In the genomic region with DNA sequence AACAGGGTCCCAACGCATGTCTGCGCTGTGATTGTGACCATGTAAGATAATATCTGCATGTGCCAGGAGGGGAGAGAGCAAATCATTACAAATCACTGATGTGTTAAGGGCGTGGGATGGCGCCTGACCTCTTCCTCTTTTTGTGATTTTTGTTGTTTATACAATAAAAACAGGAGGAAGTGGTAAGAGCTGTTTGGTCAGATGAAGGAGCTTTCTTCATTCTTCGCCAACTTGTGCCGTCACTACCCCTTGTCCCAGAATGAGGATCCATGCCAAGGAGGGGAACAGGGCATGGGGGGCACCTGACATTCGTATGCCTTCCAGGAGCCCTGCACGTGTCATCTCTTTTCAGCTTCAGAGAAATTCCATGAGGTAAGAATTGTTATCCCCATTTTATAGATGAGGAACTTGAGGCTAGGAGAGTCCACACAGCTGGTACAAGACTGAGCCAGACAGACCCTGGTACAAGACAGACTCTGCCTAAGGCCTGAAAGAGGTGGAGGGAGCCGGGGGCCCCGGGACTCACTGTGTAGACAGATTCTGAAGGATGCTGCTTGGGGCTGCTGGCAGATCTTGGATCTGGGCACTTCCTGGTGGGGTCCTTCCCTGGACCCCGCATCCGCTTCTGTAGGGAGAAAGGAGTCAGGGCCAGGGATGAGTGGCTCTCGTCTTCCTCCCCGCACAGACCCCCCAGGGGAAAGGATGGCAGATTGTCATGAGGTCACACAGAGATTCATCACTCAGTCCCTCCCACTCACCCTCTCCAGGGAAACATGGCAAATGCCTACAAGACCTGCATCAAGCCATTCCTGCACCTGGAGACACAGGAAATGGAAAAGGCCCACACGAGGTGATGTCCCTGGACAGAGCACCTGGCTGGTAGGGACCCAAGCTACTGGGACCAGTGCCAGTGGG, we compare ENCODE assay signal across 8 cellular contexts. TPM values are rescaled to one million over a fixed set of nuclear protein-coding genes. Genes with fewer than 3 reads are reported as not detected.
DNase-seq lines count a peak whose midpoint lies in the region; ATAC-seq and TF ChIP-seq lines count a peak whose summit lies in the region.

No MANE protein-coding gene starts in this region.

- H3K4me1 ChIP-seq in Peyer's patch (peaks cover 0 to 14% (median 4%) of the 10 kb centered on the region in 4 donors), heart left ventricle (peaks cover 0 to 12% (median 0%) of the 10 kb centered on the region in 12 donors), tibial artery (no peaks in the 10 kb centered on the region)

- ATAC-seq in activated CD4-positive, CD25-positive, alpha-beta regulatory T cell treated with anti-CD3 and anti-CD28 coated beads, Interleukin-2, amount 50 U/mL, for 24 hours = peak; percentile 12 to 38
- ATAC-seq in heart left ventricle = peak; percentile 46 to 80 (median 60)

- H3K27me3 ChIP-seq in Peyer's patch (no peaks in the 10 kb centered on the region), heart left ventricle (peaks cover 0 to 10% (median 0%) of the 10 kb centered on the region in 9 donors), tibial artery (peaks cover 0 to 27% of the 10 kb centered on the region in 2 donors)

- H3K27ac ChIP-seq in Peyer's patch (peak overlapping the region in 3 of 4 donors; percentile 17 to 91 (median 80)), heart left ventricle (peak overlapping the region in 6 of 12 donors; percentile 23 to 88 (median 58)), tibial artery (no peak overlapping the region)

- TF ChIP-seq CTCF in Peyer's patch (IDR thresholded peaks at IDR 0.05) (no peak), heart left ventricle (IDR thresholded peaks at IDR 0.05) (no peak), tibial artery (IDR thresholded peaks at IDR 0.05) (no peak)

- H3K36me3 ChIP-seq in Peyer's patch = no peaks in the 10 kb centered on the region
- H3K36me3 ChIP-seq in heart left ventricle = no peaks in the 10 kb centered on the region
- no peaks in the 10 kb centered on the region for H3K36me3 ChIP-seq in tibial artery

- H3K9me3 ChIP-seq in Peyer's patch = no peaks in the 10 kb centered on the region
- no peaks in the 10 kb centered on the region for H3K9me3 ChIP-seq in heart left ventricle
- H3K9me3 ChIP-seq in tibial artery = no peaks in the 10 kb centered on the region

- DNase-seq in activated CD4-positive, CD25-positive, alpha-beta regulatory T cell (lab: John Stamatoyannopoulos, UW) = no peak
- peak in 2 of 3 donors; percentile 78 to 84 for DNase-seq in Peyer's patch
- DNase-seq in heart left ventricle = peak in 4 of 5 donors; percentile 29 to 59 (median 40)
- peak; percentile 58 to 77 for DNase-seq in tibial artery
- no peak for DNase-seq in cerebellum (ENCODE audit: low spot score)
- no peak for DNase-seq in NCI-H128 (lab: John Stamatoyannopoulos, UW; ENCODE audit: unreplicated experiment)
- DNase-seq in hippocampal formation (lab: John Stamatoyannopoulos, UW) = no peak

- 67 to 80% (median 72%) methylated on average over 14 to 15 of the region's 15 CpGs for WGBS in heart left ventricle, 4 donors

- intact Hi-C loops in heart left ventricle (cut with DNase I) (no loop called here), tibial artery (cut with DNase I; ENCODE audit: low total_unique reads) (no loop called here)

- H3K4me3 ChIP-seq in Peyer's patch (peak overlapping the region in 2 of 4 donors; percentile 5 to 39), heart left ventricle (no peak overlapping the region), tibial artery (no peak overlapping the region)

- no peak for TF ChIP-seq POLR2A in Peyer's patch (IDR thresholded peaks at IDR 0.05)
- TF ChIP-seq POLR2A in heart left ventricle (IDR thresholded peaks at IDR 0.05) = no peak

RNA-seq across cellular contexts. Expression of gene NFAM1, which starts 34.6 kb away (rescaled TPM):
- total RNA-seq in Peyer's patch = 1 to 10 TPM in 2 of 4 donors, under 1 TPM in 2; 0.35 to 2.4 (median 1.0) TPM
- total RNA-seq in heart left ventricle = 10 to 100 TPM in 1 of 9 donors, 1 to 10 TPM in 6, under 1 TPM in 2; 0.33 to 13.5 (median 1.3) TPM
- under 1 TPM; 0.42 to 0.69 TPM for polyA plus RNA-seq in heart left ventricle
- 0.54 TPM for total RNA-seq in cerebellum

Comparison
In these comparisons a context has a peak if more than half of its experiments do, and no peak if none do; other contexts are left out.
1. DNase-seq: peak in Peyer's patch (2 of 3), heart left ventricle (4 of 5) and tibial artery (2 of 2); none in activated CD4-positive, CD25-positive, alpha-beta regulatory T cell (0 of 4), cerebellum (single experiment), NCI-H128 (single experiment) and hippocampal formation (0 of 2).
2. H3K27ac ChIP-seq: peak in Peyer's patch (3 of 4); none in tibial artery (0 of 2).